8 cellular contexts compared by ENCODE assay signal in genomic region chr11:69642913-69643632, GRCh38. TPM values are rescaled to one million over a fixed set of nuclear protein-coding genes. Genes with fewer than 3 reads are reported as not detected.
A peak's percentile ranks its signal among the peaks of the same experiment; 100 is the strongest.
DNase-seq lines count a peak whose midpoint lies in the region; ATAC-seq and TF ChIP-seq lines count a peak whose summit lies in the region.

No MANE protein-coding gene starts in this region.

- no peak overlapping the region for H3K27ac Mint-ChIP-seq in T-helper 1 cell treated with Interleukin-12 subunit alpha and Interleukin-12 subunit beta and Interleukin-4 antibody, amounts not matched to agents 30 μg/mL and 1 μg/mL, for 36 hours

- H3K36me3 ChIP-seq in Loucy (ENCODE audit: insufficient read depth, low read length), result no peaks in the 10 kb centered on the region
- H3K36me3 ChIP-seq in urinary bladder (ENCODE audit: insufficient read depth), result no peaks in the 10 kb centered on the region

- H3K4me1 ChIP-seq in Loucy (ENCODE audit: insufficient read depth, low read length, poor library complexity, severe bottlenecking) (no peaks in the 10 kb centered on the region), right cardiac atrium (ENCODE audit: control insufficient read depth, insufficient read depth, low read length) (peaks cover 3% of the 10 kb centered on the region), urinary bladder (ENCODE audit: insufficient read depth) (peaks cover 1% of the 10 kb centered on the region)

- H3K36me3 Mint-ChIP-seq in T-helper 1 cell treated with Interleukin-12 subunit alpha and Interleukin-12 subunit beta and Interleukin-4 antibody, amounts not matched to agents 30 μg/mL and 1 μg/mL, for 36 hours (ENCODE audit: low read depth), result no peaks in the 10 kb centered on the region

- peak; percentile 65 for TF ChIP-seq CTCF in AG09319 (IDR thresholded peaks at IDR 0.05; ENCODE audit: low read depth, low read length)
- TF ChIP-seq CTCF in Loucy (conservative IDR thresholded peaks at IDR 0.05; ENCODE audit: low read length), result peak; percentile 85

- H3K27ac ChIP-seq in right cardiac atrium (ENCODE audit: low read length), result peak overlapping the region; percentile 54
- H3K27ac ChIP-seq in urinary bladder (ENCODE audit: low read depth), result peak overlapping the region; percentile 1

- peak overlapping the region; percentile 70 for H3K4me3 ChIP-seq in Loucy (ENCODE audit: low read length, poor library complexity, severe bottlenecking)
- peak overlapping the region; percentile 92 for H3K4me3 ChIP-seq in right cardiac atrium (ENCODE audit: low read length)
- H3K4me3 ChIP-seq in urinary bladder (ENCODE audit: low read depth, low read length), result peak overlapping the region; percentile 86

- WGBS in right cardiac atrium, result under 1% methylated on average over 81 of the region's 81 CpGs
- WGBS in urinary bladder, result under 1% methylated on average over 81 of the region's 81 CpGs

- H3K4me1 Mint-ChIP-seq in T-helper 1 cell treated with Interleukin-12 subunit alpha and Interleukin-12 subunit beta and Interleukin-4 antibody, amounts not matched to agents 30 μg/mL and 1 μg/mL, for 36 hours (ENCODE audit: low read depth), result peaks cover 6% of the 10 kb centered on the region

- H3K9me3 Mint-ChIP-seq in T-helper 1 cell treated with Interleukin-12 subunit alpha and Interleukin-12 subunit beta and Interleukin-4 antibody, amounts not matched to agents 30 μg/mL and 1 μg/mL, for 36 hours, result no peaks in the 10 kb centered on the region

- H3K4me3 Mint-ChIP-seq in T-helper 1 cell treated with Interleukin-12 subunit alpha and Interleukin-12 subunit beta and Interleukin-4 antibody, amounts not matched to agents 30 μg/mL and 1 μg/mL, for 36 hours, result peak overlapping the region; percentile 53

- H3K9me3 ChIP-seq in Loucy (ENCODE audit: insufficient read depth, low read depth, low read length), result no peaks in the 10 kb centered on the region
- no peaks in the 10 kb centered on the region for H3K9me3 ChIP-seq in right cardiac atrium (ENCODE audit: control insufficient read depth, low read length)

- DNase-seq in AG09319 (ENCODE audit: extremely low read depth, low read depth), result peak; percentile 58
- DNase-seq in amniotic epithelial cell (ENCODE audit: low read depth), result peak; percentile 64
- DNase-seq in right cardiac atrium, result peak; percentile 83 to 93 (median 91)
- DNase-seq in putamen (ENCODE audit: low spot score), result peak; percentile 59

- ATAC-seq in GM19043 (IDR thresholded peaks at IDR 0.05; ENCODE audit: low read depth, unreplicated experiment) (peak; percentile 48), right cardiac atrium (peak; percentile 69 to 72)

- no peaks in the 10 kb centered on the region for H3K9me2 ChIP-seq in Loucy (replicated peaks; ENCODE audit: low read depth, low read length)

- H3K79me2 ChIP-seq in Loucy (ENCODE audit: insufficient read depth, low read length), result no peaks in the 10 kb centered on the region

- H3K27me3 Mint-ChIP-seq in T-helper 1 cell treated with Interleukin-12 subunit alpha and Interleukin-12 subunit beta and Interleukin-4 antibody, amounts not matched to agents 30 μg/mL and 1 μg/mL, for 36 hours (ENCODE audit: low read depth), result peaks cover 30% of the 10 kb centered on the region

- intact Hi-C loops in right cardiac atrium (cut with DNase I), result loop anchor here (5.0 to 10.0 kb wide), 5 partner anchors 346 to 1178 kb away; partner anchors contain the start of genes MYEOV (in 1 of the 4) and PPP6R3 (in 1 of the 4)

- no peaks in the 10 kb centered on the region for H3F3A ChIP-seq in Loucy (ENCODE audit: low read depth)

- H4K20me1 ChIP-seq in Loucy (ENCODE audit: insufficient read depth, low read length, poor library complexity, severe bottlenecking), result no peaks in the 10 kb centered on the region

- peak overlapping the region; percentile 87 for H2AFZ ChIP-seq in Loucy (ENCODE audit: low read length)

- H3K9ac ChIP-seq in Loucy (ENCODE audit: low read depth, low read length, poor library complexity, severe bottlenecking), result peak overlapping the region; percentile 61

- H3K27me3 ChIP-seq in Loucy (ENCODE audit: insufficient read depth, low read length, poor library complexity, severe bottlenecking) (no peaks in the 10 kb centered on the region), right cardiac atrium (ENCODE audit: control insufficient read depth, insufficient read depth) (no peaks in the 10 kb centered on the region)

- H3K4me2 ChIP-seq in Loucy (ENCODE audit: low read depth, low read length, poor library complexity, severe bottlenecking), result peak overlapping the region; percentile 64

RNA-seq across cellular contexts. Expression of gene CCND1, which starts 2.1 kb away (rescaled TPM):
- total RNA-seq in right cardiac atrium (100 to 1,000 TPM; 113 to 149 (median 142) TPM), urinary bladder (78.8 TPM)
- polyA plus RNA-seq in right cardiac atrium (55.9 TPM), urinary bladder (17.5 TPM)

RNA-seq across cellular contexts. Expression of gene LTO1, which starts 32.1 kb away (rescaled TPM):
- total RNA-seq in right cardiac atrium (10 to 100 TPM in 3 of 4 donors, 1 to 10 TPM in 1; 8.7 to 13.6 (median 10.6) TPM), urinary bladder (16.9 TPM)
- polyA plus RNA-seq in right cardiac atrium (10.1 TPM), urinary bladder (15.9 TPM)

Comparison
In these comparisons a context has a peak if more than half of its experiments do, and no peak if none do; other contexts are left out.
1. Peak in every context shown above with its lines: DNase-seq, ATAC-seq, H3K4me3 ChIP-seq and H3K27ac ChIP-seq.